In genomic region chr1:170155055-170155454, GRCh38 we compare ENCODE assay signal across 9 cellular contexts. TPM values are rescaled to one million over a fixed set of nuclear protein-coding genes. Genes with fewer than 3 reads are reported as not detected.
"Had no signal": no experiment of that assay in that cellular context is flagged by ENCODE, and none has a peak within 500 bp of the region (broad histone marks: within the 10 kb centered on the region; RNA-seq: fewer than 3 reads in every experiment).

No MANE protein-coding gene starts in this region.

- H3K4me3 Mint-ChIP-seq: GM23338, H9 had no signal

- H3K27ac ChIP-seq: HL-60 had no signal

- DNase-seq: H9, HCEC 1CT, KBM-7 had no signal

- H3K4me3 ChIP-seq: GM23338 had no signal

- H3K27ac Mint-ChIP-seq: GM23338, H9, IgD-negative memory B cell had no signal

- H3K4me1 Mint-ChIP-seq: H9, IgD-negative memory B cell had no signal

- ATAC-seq: GM23338, HepG2 had no signal

- H3K36me3 Mint-ChIP-seq: IgD-negative memory B cell had no signal

RNA-seq across cellular contexts. Expression of gene NTMT2, which starts 9.3 kb away (rescaled TPM):
- total RNA-seq: GM23338, H1, HepG2, HT1080 had no signal
